8 cellular contexts compared by ENCODE assay signal in the genomic region with DNA sequence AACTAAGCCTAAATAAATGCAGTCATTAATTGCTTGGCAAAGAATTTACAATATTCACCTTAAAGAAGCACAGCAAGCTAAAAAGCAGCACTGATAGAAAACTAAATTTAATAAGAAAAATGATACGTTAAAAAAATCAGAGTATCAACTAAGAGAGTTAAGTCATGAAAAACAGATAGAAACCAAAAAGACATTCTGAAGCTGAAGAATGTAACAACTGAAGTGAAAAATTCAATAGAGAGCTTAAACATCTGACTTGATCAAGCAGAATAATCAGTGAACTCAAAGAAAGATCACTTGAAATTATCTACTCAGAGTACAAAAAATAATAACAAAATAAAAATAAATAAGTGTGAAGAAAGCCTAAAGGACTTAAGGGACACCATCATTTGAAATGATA.
"Had no signal": no experiment of that assay in that cellular context is flagged by ENCODE, and none has a peak within 500 bp of the region (broad histone marks: within the 10 kb centered on the region; RNA-seq: fewer than 3 reads in every experiment).

No MANE protein-coding gene starts in this region.

- ATAC-seq: GM12878 had no signal

- FAIRE-seq: G401.6, GM12878, GM12891, GM12892, GM18507, GM19239 had no signal

- DNase-seq: GDM1, GF-D8 had no signal

- H3K4me3 ChIP-seq: GM12878 had no signal
